1 cellular context compared by ENCODE assay signal in genomic region chr16:89560413-89561194, GRCh38.
TF ChIP-seq lines count a peak whose summit lies in the region.

TSS of gene RPL13 (plus strand) at chr16:89560682. CDS start at chr16:89560960, 278 bp downstream.

TF ChIP-seq in H1, 55 proteins besides CTCF, POLR2A, EP300 and RAD21:
- no peak for TF ChIP-seq SAP30 (IDR thresholded peaks at IDR 0.05; ENCODE audit: insufficient read depth, insufficient replicate concordance, low read length)
- TF ChIP-seq, protein P1, sequence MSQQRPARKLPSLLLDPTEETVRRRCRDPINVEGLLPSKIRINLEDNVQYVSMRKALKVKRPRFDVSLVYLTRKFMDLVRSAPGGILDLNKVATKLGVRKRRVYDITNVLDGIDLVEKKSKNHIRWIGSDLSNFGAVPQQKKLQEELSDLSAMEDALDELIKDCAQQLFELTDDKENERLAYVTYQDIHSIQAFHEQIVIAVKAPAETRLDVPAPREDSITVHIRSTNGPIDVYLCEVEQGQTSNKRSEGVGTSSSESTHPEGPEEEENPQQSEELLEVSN (IDR thresholded peaks at IDR 0.05), result 0 out of 2 replicates have a peak, but pooled peaks have one; percentile 17
- TF ChIP-seq YY1 (IDR thresholded peaks at IDR 0.05; ENCODE audit: low read depth, low read length), result peak; percentile 59; the same call in 1 of the 2 replicates
- peak; percentile 98 for TF ChIP-seq TBP (IDR thresholded peaks at IDR 0.05; ENCODE audit: low read depth, low read length)
- TF ChIP-seq CHD1 (IDR thresholded peaks at IDR 0.05; ENCODE audit: low read depth, low read length), result no peak
- TF ChIP-seq KDM1A (IDR thresholded peaks at IDR 0.05; ENCODE audit: borderline replicate concordance, low read length), result no peak
- TF ChIP-seq TAF7 (optimal IDR thresholded peaks at IDR 0.05; ENCODE audit: borderline replicate concordance, low read depth, low read length), result peak; percentile 99
- TF ChIP-seq, protein P2, sequence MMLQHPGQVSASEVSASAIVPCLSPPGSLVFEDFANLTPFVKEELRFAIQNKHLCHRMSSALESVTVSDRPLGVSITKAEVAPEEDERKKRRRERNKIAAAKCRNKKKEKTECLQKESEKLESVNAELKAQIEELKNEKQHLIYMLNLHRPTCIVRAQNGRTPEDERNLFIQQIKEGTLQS (IDR thresholded peaks at IDR 0.05; ENCODE audit: insufficient read depth, low read depth, low read length), result no peak
- TF ChIP-seq, protein P3, sequence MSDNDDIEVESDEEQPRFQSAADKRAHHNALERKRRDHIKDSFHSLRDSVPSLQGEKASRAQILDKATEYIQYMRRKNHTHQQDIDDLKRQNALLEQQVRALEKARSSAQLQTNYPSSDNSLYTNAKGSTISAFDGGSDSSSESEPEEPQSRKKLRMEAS (IDR thresholded peaks at IDR 0.05), result peak; percentile 74
- peak in 1 of 2 experiments; percentile 66; a peak in 2 of 4 replicates for TF ChIP-seq SIN3A (conservative IDR thresholded peaks at IDR 0.05 in 1 of 2, IDR thresholded peaks at IDR 0.05 in 1 of 2; ENCODE audit: low read depth in 1 of 2, low read length in 2 of 2)
- peak; percentile 98 for TF ChIP-seq POLR2AphosphoS5 (IDR thresholded peaks at IDR 0.05; ENCODE audit: low read depth, low read length)
- peak; percentile 95; the same call in 1 of the 2 replicates for TF ChIP-seq PHF8 (conservative IDR thresholded peaks at IDR 0.05; ENCODE audit: low read depth, low read length)
- peak; percentile 97 for TF ChIP-seq GTF2F1 (IDR thresholded peaks at IDR 0.05; ENCODE audit: borderline replicate concordance, low read depth, low read length)
- no peak for TF ChIP-seq CEBPB (IDR thresholded peaks at IDR 0.05; ENCODE audit: low read depth, low read length)
- TF ChIP-seq CHD2 (IDR thresholded peaks at IDR 0.05; ENCODE audit: low read length), result peak; percentile 55; the same call in 1 of the 2 replicates
- TF ChIP-seq SP4 (IDR thresholded peaks at IDR 0.05; ENCODE audit: low read length), result 0 out of 2 replicates have a peak, but pooled peaks have one; percentile 65
- TF ChIP-seq KDM4A (IDR thresholded peaks at IDR 0.05; ENCODE audit: low read depth, low read length, severe bottlenecking), result no peak
- 0 out of 2 replicates have a peak, but pooled peaks have one; percentile 23 for TF ChIP-seq SP1 (IDR thresholded peaks at IDR 0.05; ENCODE audit: low read depth, low read length)
- peak; percentile 72 for TF ChIP-seq ASH2L (IDR thresholded peaks at IDR 0.05; ENCODE audit: low read length)
- TF ChIP-seq SIRT6 (IDR thresholded peaks at IDR 0.05; ENCODE audit: low read length), result no peak
- TF ChIP-seq CREB1 (IDR thresholded peaks at IDR 0.05), result peak; percentile 82
- TF ChIP-seq TAF1 (IDR thresholded peaks at IDR 0.05; ENCODE audit: low read depth, low read length), result peak; percentile 100
- no peak for TF ChIP-seq RNF2 (IDR thresholded peaks at IDR 0.05; ENCODE audit: borderline replicate concordance, low read depth, low read length, missing control alignments, poor library complexity, severe bottlenecking)
- TF ChIP-seq ZNF274 (IDR thresholded peaks at IDR 0.05; ENCODE audit: borderline replicate concordance, extremely low read depth, low read length), result no peak
TF ChIP-seq in H1: peak in this region for 15.
